Comparison of ENCODE assay signal across 23 cellular contexts in the genomic region with DNA sequence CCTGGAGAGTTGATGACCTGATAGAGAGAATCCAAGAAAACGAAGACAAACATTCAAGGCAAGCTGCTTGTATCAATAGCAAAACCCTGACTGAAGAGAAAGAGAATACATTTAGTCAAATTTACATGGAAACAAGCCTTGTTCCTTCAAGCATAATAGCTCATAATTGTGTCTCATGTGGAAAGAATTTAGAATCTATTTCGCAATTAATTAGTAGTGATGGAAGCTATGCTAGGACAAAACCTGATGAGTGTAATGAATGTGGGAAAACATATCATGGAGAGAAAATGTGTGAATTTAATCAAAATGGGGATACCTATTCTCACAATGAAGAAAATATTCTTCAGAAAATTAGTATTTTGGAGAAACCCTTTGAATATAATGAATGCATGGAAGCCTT. TPM values are rescaled to one million over a fixed set of nuclear protein-coding genes. Genes with fewer than 3 reads are reported as not detected.
DNase-seq lines count a peak whose midpoint lies in the region; ATAC-seq and TF ChIP-seq lines count a peak whose summit lies in the region.
"Had no signal": no experiment of that assay in that cellular context is flagged by ENCODE, and none has a peak within 500 bp of the region (broad histone marks: within the 10 kb centered on the region; RNA-seq: fewer than 3 reads in every experiment).

No MANE protein-coding gene starts in this region.

- peaks cover 27% of the 10 kb centered on the region for H3F3A ChIP-seq in smooth muscle cell (ENCODE audit: low read depth)

- no peak for ATAC-seq in HG03457 (IDR thresholded peaks at IDR 0.05; ENCODE audit: unreplicated experiment)
- ATAC-seq: GM12878; left lobe of liver; stimulated activated memory B cell treated with anti-CD40 and anti-IgM and Interleukin-4, amounts not matched to agents 10 μg/mL and 1 μg/mL and 100 μg/mL, for 72 hours had no signal

- no TSS peak for BruUV-seq in Calu3 (replicated peaks; lab: Mats Ljungman, UMichigan)

- H3K9ac ChIP-seq in smooth muscle cell (ENCODE audit: low read depth), result no peak overlapping the region
- H3K9ac ChIP-seq: parathyroid adenoma had no signal

- peak overlapping the region; percentile 66 for H3K27ac Mint-ChIP-seq in Calu3 (ENCODE audit: unreplicated experiment)
- H3K27ac Mint-ChIP-seq: activated naive CD8-positive, alpha-beta T cell treated with anti-CD3 and anti-CD28 coated beads, Interleukin-2, amount 10 ng/mL, durations not matched to agents 7 days and 5 days; HFFc6; mesothelial cell of epicardium; nephron progenitor cell; stimulated activated memory B cell treated with anti-CD40 and anti-IgM and Interleukin-4, amounts not matched to agents 10 μg/mL and 1 μg/mL and 100 μg/mL, for 72 hours had no signal

- TF ChIP-seq POLR2A in sigmoid colon (IDR thresholded peaks at IDR 0.05), result no peak

- CTCF ChIA-PET in Calu3 (lab: Charles Lee), result no interaction called here

- intact Hi-C loops in Calu3 (cut with micrococcal nuclease; ENCODE audit: unreplicated experiment), result no loop called here
- intact Hi-C loops in sigmoid colon (cut with DNase I), result no loop called here

- no peaks in the 10 kb centered on the region for H3K79me2 ChIP-seq in smooth muscle cell (ENCODE audit: low read depth)
- H3K79me2 ChIP-seq: parathyroid adenoma had no signal

- DNase-seq in Calu3 (no peak), RKO (ENCODE audit: low spot score) (peak; percentile 34), fibroblast of mammary gland (ENCODE audit: low read depth) (peak; percentile 22), smooth muscle cell (lab: John Stamatoyannopoulos, UW; ENCODE audit: unreplicated experiment) (no peak), NCI-H82 (lab: John Stamatoyannopoulos, UW) (no peak), sigmoid colon (no peak)
- DNase-seq: activated naive CD8-positive, alpha-beta T cell treated with anti-CD3 and anti-CD28 coated beads, Interleukin-2, amount 10 ng/mL, durations not matched to agents 7 days and 5 days; cortex of kidney; head of caudate nucleus; NCI-H1092 treated with DMSO at 0.1 percent for 48 hours; NCI-H1930; NCI-H2227 treated with DMSO at 0.1 percent for 48 hours; nephron progenitor cell; SIG-M5 had no signal

- no peak for TF ChIP-seq EP300 in sigmoid colon (IDR thresholded peaks at IDR 0.05)

- peaks cover 97% of the 10 kb centered on the region for H3K9me3 ChIP-seq in smooth muscle cell (replicated peaks; ENCODE audit: low read depth)
- peaks cover 38 to 57% (median 50%) of the 10 kb centered on the region in 4 donors for H3K9me3 ChIP-seq in sigmoid colon

- no peaks in the 10 kb centered on the region for H3K27me3 Mint-ChIP-seq in Calu3 (ENCODE audit: unreplicated experiment)
- H3K27me3 Mint-ChIP-seq: activated naive CD8-positive, alpha-beta T cell treated with anti-CD3 and anti-CD28 coated beads, Interleukin-2, amount 10 ng/mL, durations not matched to agents 7 days and 5 days; stimulated activated memory B cell treated with anti-CD40 and anti-IgM and Interleukin-4, amounts not matched to agents 10 μg/mL and 1 μg/mL and 100 μg/mL, for 72 hours had no signal

- H3K4me3 ChIP-seq in fibroblast of mammary gland (ENCODE audit: control insufficient read depth, low read depth, low read length), result no peak overlapping the region
- H3K4me3 ChIP-seq in smooth muscle cell, result peak overlapping the region; percentile 10
- H3K4me3 ChIP-seq in sigmoid colon, result no peak overlapping the region
- H3K4me3 ChIP-seq: GM12878 had no signal

- H3K4me1 Mint-ChIP-seq in Calu3 (ENCODE audit: low read depth, unreplicated experiment), result no peaks in the 10 kb centered on the region
- H3K4me1 Mint-ChIP-seq: activated naive CD8-positive, alpha-beta T cell treated with anti-CD3 and anti-CD28 coated beads, Interleukin-2, amount 10 ng/mL, durations not matched to agents 7 days and 5 days; mesothelial cell of epicardium; nephron progenitor cell; stimulated activated memory B cell treated with anti-CD40 and anti-IgM and Interleukin-4, amounts not matched to agents 10 μg/mL and 1 μg/mL and 100 μg/mL, for 72 hours had no signal

- no peak overlapping the region for H3K4me2 ChIP-seq in smooth muscle cell

- WGBS in smooth muscle cell (ENCODE audit: low lambda C conversion rate), result 97% methylated on average over 2 of the region's 2 CpGs
- WGBS in sigmoid colon, 2 donors, result 98% methylated on average over 2 of the region's 2 CpGs

- no peaks in the 10 kb centered on the region for H3K4me1 ChIP-seq in smooth muscle cell (ENCODE audit: low read depth)
- H3K4me1 ChIP-seq in sigmoid colon, result no peaks in the 10 kb centered on the region
- H3K4me1 ChIP-seq: parathyroid adenoma had no signal

- peaks cover 100% of the 10 kb centered on the region for H3K36me3 ChIP-seq in smooth muscle cell (ENCODE audit: low read depth)
- peaks cover 54 to 81% (median 64%) of the 10 kb centered on the region in 4 donors for H3K36me3 ChIP-seq in sigmoid colon

- no peaks in the 10 kb centered on the region for H4K20me1 ChIP-seq in smooth muscle cell (ENCODE audit: low read depth)

- no peak overlapping the region for H3K4me3 Mint-ChIP-seq in Calu3 (ENCODE audit: low read depth, unreplicated experiment)
- H3K4me3 Mint-ChIP-seq: activated naive CD8-positive, alpha-beta T cell treated with anti-CD3 and anti-CD28 coated beads, Interleukin-2, amount 10 ng/mL, durations not matched to agents 7 days and 5 days; activated T-helper 1 cell treated with anti-CD3 and anti-CD28 coated beads, Interleukin-12 subunit alpha, Interleukin-12 subunit beta, Interleukin-2, Interleukin-4 antibody, amounts not matched to agents 30 ng/mL and 10 ng/mL and 1 ng/mL, durations not matched to agents 14 hours and 24 hours and 36 hours; mesothelial cell of epicardium; nephron progenitor cell; stimulated activated memory B cell treated with anti-CD40 and anti-IgM and Interleukin-4, amounts not matched to agents 10 μg/mL and 1 μg/mL and 100 μg/mL, for 72 hours had no signal

- H3K27ac ChIP-seq in smooth muscle cell (ENCODE audit: low read depth) (no peak overlapping the region), sigmoid colon (no peak overlapping the region)
- H3K27ac ChIP-seq: parathyroid adenoma, thoracic aorta had no signal

- peaks cover 45% of the 10 kb centered on the region for H3K9me3 Mint-ChIP-seq in Calu3 (ENCODE audit: low read depth, unreplicated experiment)

- H2AFZ ChIP-seq in smooth muscle cell (ENCODE audit: low read depth), result no peak overlapping the region
- H2AFZ ChIP-seq: parathyroid adenoma had no signal

- peaks cover 69% of the 10 kb centered on the region for H3K36me3 Mint-ChIP-seq in Calu3 (ENCODE audit: insufficient read depth, unreplicated experiment)

- no peak for TF ChIP-seq CTCF in Calu3 (IDR thresholded peaks at IDR 0.05; ENCODE audit: unreplicated experiment)
- no peak for TF ChIP-seq CTCF in fibroblast of mammary gland (conservative IDR thresholded peaks at IDR 0.05; ENCODE audit: control insufficient read depth, insufficient read depth, low read depth, low read length)
- TF ChIP-seq CTCF in smooth muscle cell (IDR thresholded peaks at IDR 0.05; ENCODE audit: borderline replicate concordance, insufficient read depth, poor library complexity, severe bottlenecking), result no peak
- TF ChIP-seq CTCF in sigmoid colon (IDR thresholded peaks at IDR 0.05), result no peak

- H3K27me3 ChIP-seq in smooth muscle cell (ENCODE audit: low read depth) (no peaks in the 10 kb centered on the region), sigmoid colon (no peaks in the 10 kb centered on the region)

RNA-seq across cellular contexts. Expression of gene RBAK, which starts 18.0 kb away (rescaled TPM):
- total RNA-seq in Calu3 (2022) (14.8 and 15.7 TPM in 2 replicates), smooth muscle cell (13.1 and 13.8 TPM in 2 replicates), sigmoid colon (10 to 100 TPM in 3 of 4 donors, 1 to 10 TPM in 1; 8.9 to 12.5 (median 10.3) TPM)
- polyA plus RNA-seq in smooth muscle cell (2.6 and 4.6 TPM in 2 replicates), sigmoid colon (1 to 10 TPM; 1.8 to 4.2 (median 2.5) TPM)

Comparison
In these comparisons a context has a peak if more than half of its experiments do, and no peak if none do; other contexts are left out.
1. DNase-seq: peak in RKO (single experiment) and fibroblast of mammary gland (single experiment); none in Calu3 (single experiment), smooth muscle cell (single experiment), NCI-H82 (single experiment) and sigmoid colon (single experiment).